Comparison of ENCODE assay signal across 10 cellular contexts in genomic region chr21:39588884-39589283, GRCh38. TPM values are rescaled to one million over a fixed set of nuclear protein-coding genes. Genes with fewer than 3 reads are reported as not detected.
"Had no signal": no experiment of that assay in that cellular context is flagged by ENCODE, and none has a peak within 500 bp of the region (broad histone marks: within the 10 kb centered on the region; RNA-seq: fewer than 3 reads in every experiment).

No MANE protein-coding gene starts in this region.

- H3K4me1 Mint-ChIP-seq: H9, IgD-negative memory B cell had no signal

- H2AFZ ChIP-seq: GM23248 had no signal

- H3K4me3 Mint-ChIP-seq: H9, HFFc6, IgD-negative memory B cell had no signal

- H3K27ac Mint-ChIP-seq: H9, HFFc6, IgD-negative memory B cell had no signal

- H3K27me3 Mint-ChIP-seq: IgD-negative memory B cell had no signal

- H3K27ac ChIP-seq: GM23248 had no signal

- H3K9ac ChIP-seq: GM23248 had no signal

- DNase-seq: GM23248, GOT3, H9, HCEC 1CT, HFFc6, Kasumi-1, KG1 had no signal

- H3K4me3 ChIP-seq: GM23248 had no signal

- FAIRE-seq: H54, HTR-8/SVneo had no signal

RNA-seq across cellular contexts. Expression of gene B3GALT5, which starts 23.9 kb away (rescaled TPM):
- total RNA-seq: GM23248 had no signal
- polyA plus RNA-seq: GM23248, IgD-negative memory B cell had no signal
